ENCODE assay signal across 8 cellular contexts in genomic region chr1:241847796-241848668, GRCh38.
A peak's percentile ranks its signal among the peaks of the same experiment; 100 is the strongest.
DNase-seq lines count a peak whose midpoint lies in the region; ATAC-seq lines count a peak whose summit lies in the region.

Gene EXO1 (plus strand): TSS chr1:241848204. CDS start chr1:241850426, 2,222 bp downstream.

- peaks cover 11 to 15% of the 10 kb centered on the region in 2 donors for H3K4me1 Mint-ChIP-seq in effector memory CD8-positive, alpha-beta T cell (ENCODE audit: low read depth in 2 of 2)
- peaks cover 10% of the 10 kb centered on the region for H3K4me1 Mint-ChIP-seq in memory B cell

- no peaks in the 10 kb centered on the region for H3K27me3 Mint-ChIP-seq in effector memory CD8-positive, alpha-beta T cell
- no peaks in the 10 kb centered on the region for H3K27me3 Mint-ChIP-seq in memory B cell

- H3K27ac Mint-ChIP-seq in effector memory CD8-positive, alpha-beta T cell, result peak within 1 kb of the TSS; percentile 98 to 100
- peak within 1 kb of the TSS; percentile 95 for H3K27ac Mint-ChIP-seq in memory B cell

- no peaks in the 10 kb centered on the region for H3K9me3 Mint-ChIP-seq in effector memory CD8-positive, alpha-beta T cell
- no peaks in the 10 kb centered on the region for H3K9me3 Mint-ChIP-seq in memory B cell

- ATAC-seq in GM19467 (IDR thresholded peaks at IDR 0.05; ENCODE audit: unreplicated experiment), result peak; percentile 99
- ATAC-seq in effector memory CD8-positive, alpha-beta T cell (replicated peaks), result peak; percentile 97
- peak; percentile 95 for ATAC-seq in memory B cell (ENCODE audit: low read depth)

- H3K36me3 Mint-ChIP-seq in effector memory CD8-positive, alpha-beta T cell (ENCODE audit: insufficient read depth), result peaks cover 7% of the 10 kb centered on the region
- no peaks in the 10 kb centered on the region for H3K36me3 Mint-ChIP-seq in memory B cell

- DNase-seq in COLO829 (ENCODE audit: low spot score), result peak; percentile 98
- peak; percentile 80 for DNase-seq in HS-27A (ENCODE audit: low read depth)
- peak; percentile 92 for DNase-seq in NK-92 treated with Interleukin-12 subunit alpha and Interleukin-12 subunit beta, amount 100 ng/mL, for 24 hours (lab: John Stamatoyannopoulos, UW)
- peak; percentile 97 for DNase-seq in activated CD8-positive, alpha-beta memory T cell treated with anti-CD3 and anti-CD28 coated beads for 24 hours
- DNase-seq in effector memory CD8-positive, alpha-beta T cell, result peak; percentile 84 to 92 (median 86)
- DNase-seq in memory B cell (ENCODE audit: low spot score in 2 of 2), result peak; percentile 87 to 97
- peak; percentile 72 for DNase-seq in stimulated activated CD8-positive, alpha-beta memory T cell treated with anti-CD3 and anti-CD28 coated beads, Interleukin-12 subunit alpha, Interleukin-12 subunit beta, amount 100 ng/mL, for 24 hours (ENCODE audit: extremely low read depth)

- peak within 1 kb of the TSS; percentile 98 for H3K4me3 Mint-ChIP-seq in effector memory CD8-positive, alpha-beta T cell
- peak within 1 kb of the TSS; percentile 98 for H3K4me3 Mint-ChIP-seq in memory B cell

Comparison
In these comparisons a context has a peak if more than half of its experiments do, and no peak if none do; other contexts are left out.
1. Peak in every context shown above with its lines: DNase-seq and ATAC-seq.